Comparison of ENCODE assay signal across 21 cellular contexts in the genomic region with DNA sequence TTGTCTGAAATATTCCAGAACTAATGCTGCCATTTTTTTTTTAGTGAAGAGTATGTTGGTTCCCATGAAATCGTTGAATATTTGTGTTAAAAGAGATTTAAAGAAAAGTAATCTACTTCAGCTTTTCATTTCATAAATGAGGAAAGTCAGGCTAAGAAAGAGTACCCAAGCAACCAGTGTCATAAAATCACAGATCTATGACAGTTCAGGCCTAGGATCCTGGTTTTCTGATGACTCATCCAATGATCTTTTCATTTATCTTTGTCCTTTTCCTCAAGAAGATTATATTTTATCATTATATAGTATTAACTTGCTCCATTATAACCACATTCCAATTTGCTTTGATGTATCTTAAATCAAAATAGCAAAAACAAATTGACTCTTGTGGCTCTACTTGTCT.
DNase-seq lines count a peak whose midpoint lies in the region; TF ChIP-seq lines count a peak whose summit lies in the region.
"Had no signal": no experiment of that assay in that cellular context is flagged by ENCODE, and none has a peak within 500 bp of the region (broad histone marks: within the 10 kb centered on the region; RNA-seq: fewer than 3 reads in every experiment).

No MANE protein-coding gene starts in this region.

- H2AFZ ChIP-seq in ACC112 (ENCODE audit: low read length, unreplicated experiment) = no peak overlapping the region
- H2AFZ ChIP-seq in smooth muscle cell (ENCODE audit: low read depth) = no peak overlapping the region
- H2AFZ ChIP-seq: GM23338 had no signal

- H3K36me3 Mint-ChIP-seq in chondrocyte (ENCODE audit: low read depth) (no peaks in the 10 kb centered on the region), osteocyte (ENCODE audit: unreplicated experiment) (no peaks in the 10 kb centered on the region), nephron progenitor cell (ENCODE audit: low read depth) (no peaks in the 10 kb centered on the region)
- H3K36me3 Mint-ChIP-seq: CD14-positive monocyte; CD8-positive, alpha-beta memory T cell had no signal

- WGBS in smooth muscle cell (ENCODE audit: low lambda C conversion rate) = 48% methylated on average over 1 of the region's 1 CpG

- peaks cover 24% of the 10 kb centered on the region for H3K4me1 Mint-ChIP-seq in chondrocyte (ENCODE audit: low read depth)
- peaks cover 27% of the 10 kb centered on the region for H3K4me1 Mint-ChIP-seq in osteocyte (ENCODE audit: unreplicated experiment)
- no peaks in the 10 kb centered on the region for H3K4me1 Mint-ChIP-seq in nephron progenitor cell
- H3K4me1 Mint-ChIP-seq: CD14-positive monocyte; CD8-positive, alpha-beta memory T cell; GM23338 had no signal

- H3K27ac ChIP-seq in ACC112 (ENCODE audit: low read depth, low read length) = 0 out of 2 replicates have a peak overlapping the region, but pooled peaks have one; percentile 9
- peak overlapping the region; percentile 9 for H3K27ac ChIP-seq in smooth muscle cell (ENCODE audit: low read depth)
- H3K27ac ChIP-seq: BLaER1 treated with 17β-estradiol and CSF1 and Interleukin-3, amounts not matched to agents 10 nM and 100 nM had no signal

- H3F3A ChIP-seq in smooth muscle cell (ENCODE audit: low read depth) = no peaks in the 10 kb centered on the region

- H3K4me2 ChIP-seq in smooth muscle cell = no peak overlapping the region
- H3K4me2 ChIP-seq: BLaER1 treated with 17β-estradiol and CSF1 and Interleukin-3, amounts not matched to agents 10 nM and 100 nM; GM23338 had no signal

- H3K9ac ChIP-seq in smooth muscle cell (ENCODE audit: low read depth) = no peak overlapping the region
- H3K9ac ChIP-seq: BLaER1 treated with 17β-estradiol and CSF1 and Interleukin-3, amounts not matched to agents 10 nM and 100 nM had no signal

- H3K9me3 ChIP-seq in smooth muscle cell (replicated peaks; ENCODE audit: low read depth) = no peaks in the 10 kb centered on the region
- H3K9me3 ChIP-seq: BE2C had no signal

- peaks cover 13% of the 10 kb centered on the region for H3K9me3 Mint-ChIP-seq in chondrocyte (ENCODE audit: low read depth)
- H3K9me3 Mint-ChIP-seq in osteocyte (ENCODE audit: unreplicated experiment) = peaks cover 19% of the 10 kb centered on the region
- H3K9me3 Mint-ChIP-seq in nephron progenitor cell = peaks cover 31% of the 10 kb centered on the region
- H3K9me3 Mint-ChIP-seq: GM23338 had no signal

- H3K4me3 Mint-ChIP-seq in chondrocyte (ENCODE audit: unreplicated experiment) (no peak overlapping the region), osteocyte (ENCODE audit: unreplicated experiment) (no peak overlapping the region), nephron progenitor cell (no peak overlapping the region)
- H3K4me3 Mint-ChIP-seq: CD14-positive monocyte; CD4-positive, alpha-beta T cell; CD8-positive, alpha-beta memory T cell; GM23338; H9 had no signal

- no peak for TF ChIP-seq CTCF in chondrocyte (IDR thresholded peaks at IDR 0.05)
- TF ChIP-seq CTCF in osteocyte (IDR thresholded peaks at IDR 0.05) = no peak
- no peak for TF ChIP-seq CTCF in smooth muscle cell (IDR thresholded peaks at IDR 0.05; ENCODE audit: borderline replicate concordance, insufficient read depth, poor library complexity, severe bottlenecking)
- no peak for TF ChIP-seq CTCF in nephron progenitor cell (IDR thresholded peaks at IDR 0.05)

- H3K27ac Mint-ChIP-seq in chondrocyte (ENCODE audit: unreplicated experiment) (peak overlapping the region; percentile 68), osteocyte (ENCODE audit: unreplicated experiment) (peak overlapping the region; percentile 67), nephron progenitor cell (no peak overlapping the region)
- H3K27ac Mint-ChIP-seq: CD4-positive, alpha-beta T cell; CD8-positive, alpha-beta memory T cell; GM23338; H9 had no signal

- H3K79me2 ChIP-seq in ACC112 (ENCODE audit: control insufficient read depth, insufficient read depth, low read length, unreplicated experiment) (no peaks in the 10 kb centered on the region), smooth muscle cell (ENCODE audit: low read depth) (no peaks in the 10 kb centered on the region)

- H3K36me3 ChIP-seq in ACC112 (ENCODE audit: insufficient read depth, low read length) (no peaks in the 10 kb centered on the region), smooth muscle cell (ENCODE audit: low read depth) (no peaks in the 10 kb centered on the region)
- H3K36me3 ChIP-seq: BE2C; BLaER1 treated with 17β-estradiol and CSF1 and Interleukin-3, amounts not matched to agents 10 nM and 100 nM had no signal

- H4K20me1 ChIP-seq in smooth muscle cell (ENCODE audit: low read depth) = no peaks in the 10 kb centered on the region
- H4K20me1 ChIP-seq: BLaER1 treated with 17β-estradiol and CSF1 and Interleukin-3, amounts not matched to agents 10 nM and 100 nM had no signal

- no peak overlapping the region for H3K4me3 ChIP-seq in ACC112 (ENCODE audit: low read depth, low read length)
- no peak overlapping the region for H3K4me3 ChIP-seq in smooth muscle cell
- H3K4me3 ChIP-seq: BLaER1 treated with 17β-estradiol and CSF1 and Interleukin-3, amounts not matched to agents 10 nM and 100 nM; GM12878; GM23338 had no signal

- DNase-seq in chondrocyte (ENCODE audit: low spot score) (no peak), osteocyte (ENCODE audit: extremely low spot score, unreplicated experiment) (no peak), smooth muscle cell (lab: John Stamatoyannopoulos, UW; ENCODE audit: unreplicated experiment) (no peak), cortex of kidney (lab: John Stamatoyannopoulos, UW) (no peak), nephron progenitor cell (no peak)
- no peak for DNase-seq in activated naive CD4-positive, alpha-beta T cell treated with Interleukin-2 at 50 U/mL for 16 hours
- DNase-seq: ACHN; AML-193; BE2C; CD4-positive, alpha-beta T cell; CD8-positive, alpha-beta memory T cell; DMS 273 treated with DMSO at 0.1 percent for 48 hours; DMS79; EL; GDM1; H9 had no signal

- H3K4me1 ChIP-seq in ACC112 (ENCODE audit: control insufficient read depth, insufficient read depth, low read length, unreplicated experiment) (peaks cover 9% of the 10 kb centered on the region), smooth muscle cell (ENCODE audit: low read depth) (no peaks in the 10 kb centered on the region)
- H3K4me1 ChIP-seq: BE2C; BLaER1 treated with 17β-estradiol and CSF1 and Interleukin-3, amounts not matched to agents 10 nM and 100 nM had no signal

- H3K27me3 Mint-ChIP-seq in chondrocyte (ENCODE audit: low read depth) (no peaks in the 10 kb centered on the region), osteocyte (ENCODE audit: unreplicated experiment) (no peaks in the 10 kb centered on the region), nephron progenitor cell (ENCODE audit: low read depth, poor library complexity) (no peaks in the 10 kb centered on the region)
- H3K27me3 Mint-ChIP-seq: CD4-positive, alpha-beta T cell had no signal

- no peaks in the 10 kb centered on the region for H3K27me3 ChIP-seq in ACC112 (ENCODE audit: insufficient read depth, low read length)
- no peaks in the 10 kb centered on the region for H3K27me3 ChIP-seq in smooth muscle cell (ENCODE audit: low read depth)
- H3K27me3 ChIP-seq: BE2C had no signal
